Comparison of ENCODE assay signal across 20 cellular contexts in the genomic region with DNA sequence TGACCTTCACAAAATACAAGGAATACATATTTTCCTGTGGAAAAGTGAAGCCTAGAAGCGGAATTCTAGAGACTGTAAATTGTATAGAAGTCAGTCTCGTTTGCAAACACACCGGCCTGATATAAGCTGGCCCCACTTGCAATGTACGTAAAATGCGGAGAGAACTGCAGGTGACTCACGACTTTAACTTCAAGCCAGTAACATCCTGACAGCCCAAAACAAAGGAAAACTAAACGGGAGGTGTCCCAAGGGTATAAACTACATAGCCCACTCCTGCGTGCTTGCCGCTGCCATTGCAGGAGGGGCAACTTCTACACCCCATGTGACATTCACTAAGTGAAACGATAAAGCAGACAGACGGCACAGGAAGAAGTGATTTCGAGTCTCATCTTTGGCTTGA.
A peak's percentile ranks its signal among the peaks of the same experiment; 100 is the strongest.
DNase-seq lines count a peak whose midpoint lies in the region; ATAC-seq and TF ChIP-seq lines count a peak whose summit lies in the region.
"Had no signal": no experiment of that assay in that cellular context is flagged by ENCODE, and none has a peak within 500 bp of the region (broad histone marks: within the 10 kb centered on the region; RNA-seq: fewer than 3 reads in every experiment).

No MANE protein-coding gene starts in this region.

- no CpG with 5 or more reads among the region's 12 CpGs for WGBS in mesendoderm (ENCODE audit: extremely low coverage, insufficient coverage, low lambda C conversion rate)

- H4K8ac ChIP-seq in mesendoderm (ENCODE audit: low read depth, low read length), result no peak overlapping the region

- TF ChIP-seq CTCF in brain microvascular endothelial cell (IDR thresholded peaks at IDR 0.05; ENCODE audit: low read depth, low read length, missing control alignments) (no peak), upper lobe of right lung (IDR thresholded peaks at IDR 0.05) (no peak), colonic mucosa (IDR thresholded peaks at IDR 0.05) (no peak)

- H3K27me3 ChIP-seq in brain microvascular endothelial cell (replicated peaks) (no peaks in the 10 kb centered on the region), mesendoderm (ENCODE audit: insufficient read depth, low read length, poor library complexity) (no peaks in the 10 kb centered on the region), upper lobe of right lung (no peaks in the 10 kb centered on the region), colonic mucosa (no peaks in the 10 kb centered on the region)

- H3K4me3 ChIP-seq in brain microvascular endothelial cell (ENCODE audit: low read depth, low read length) (peak overlapping the region; percentile 42), mesendoderm (ENCODE audit: low read length) (no peak overlapping the region), upper lobe of right lung (no peak overlapping the region), colonic mucosa (no peak overlapping the region)
- H3K4me3 ChIP-seq: lung had no signal

- peaks cover 3% of the 10 kb centered on the region for H3K4me1 Mint-ChIP-seq in activated naive CD4-positive, alpha-beta T cell treated with anti-CD3 and anti-CD28 coated beads, Interleukin-2, amount 10 ng/mL, durations not matched to agents 7 days and 5 days

- no peak overlapping the region for H4K5ac ChIP-seq in mesendoderm (ENCODE audit: low read length)

- H3K27me3 Mint-ChIP-seq in activated naive CD4-positive, alpha-beta T cell treated with anti-CD3 and anti-CD28 coated beads, Interleukin-2, amount 10 ng/mL, durations not matched to agents 7 days and 5 days, result no peaks in the 10 kb centered on the region
- H3K27me3 Mint-ChIP-seq: CD8-positive, alpha-beta memory T cell; stimulated activated naive CD8-positive, alpha-beta T cell treated with anti-CD3 and anti-CD28 coated beads, Interleukin-15, amount 100 ng/mL, for 72 hours had no signal

- H3K9me3 Mint-ChIP-seq in activated naive CD4-positive, alpha-beta T cell treated with anti-CD3 and anti-CD28 coated beads, Interleukin-2, amount 50 U/mL, for 72 hours, result no peaks in the 10 kb centered on the region
- no peaks in the 10 kb centered on the region for H3K9me3 Mint-ChIP-seq in activated naive CD4-positive, alpha-beta T cell treated with anti-CD3 and anti-CD28 coated beads, Interleukin-2, amount 10 ng/mL, durations not matched to agents 7 days and 5 days
- H3K9me3 Mint-ChIP-seq: CD8-positive, alpha-beta memory T cell; immature natural killer cell; stimulated activated naive CD8-positive, alpha-beta T cell treated with anti-CD3 and anti-CD28 coated beads, Interleukin-15, amount 100 ng/mL, for 72 hours had no signal

- no peak for DNase-seq in activated naive CD4-positive, alpha-beta T cell treated with anti-CD3 and anti-CD28 coated beads, Interleukin-2, amount 50 U/mL, for 72 hours (ENCODE audit: low spot score in 2 of 2)
- DNase-seq in activated naive CD4-positive, alpha-beta T cell treated with anti-CD3 and anti-CD28 coated beads, Interleukin-2, amount 10 ng/mL, durations not matched to agents 7 days and 5 days, result no peak
- peak; percentile 54 for DNase-seq in brain microvascular endothelial cell
- peak; percentile 57 for DNase-seq in mesendoderm
- peak; percentile 2 for DNase-seq in upper lobe of right lung
- DNase-seq in NCI-H2107 (lab: John Stamatoyannopoulos, UW), result no peak
- DNase-seq in kidney glomerular epithelial cell (lab: John Stamatoyannopoulos, UW), result no peak
- DNase-seq in colonic mucosa, result no peak
- DNase-seq: activated CD4-positive, CD25-positive, alpha-beta regulatory T cell; activated CD8-positive, alpha-beta memory T cell treated with anti-CD3 and anti-CD28 coated beads for 24 hours; CD8-positive, alpha-beta memory T cell; cortex of kidney; DMS79 treated with DMSO at 0.1 percent for 48 hours; glutamatergic neuron; immature natural killer cell; NCI-H1436; NCI-H446 treated with DMSO at 0.1 percent for 48 hours; Right ventricle myocardium superior; stimulated activated naive CD8-positive, alpha-beta T cell treated with anti-CD3 and anti-CD28 coated beads, Interleukin-15, amount 100 ng/mL, for 72 hours had no signal

- H3K4me3 Mint-ChIP-seq in activated naive CD4-positive, alpha-beta T cell treated with anti-CD3 and anti-CD28 coated beads, Interleukin-2, amount 10 ng/mL, durations not matched to agents 7 days and 5 days, result no peak overlapping the region
- H3K4me3 Mint-ChIP-seq: immature natural killer cell; stimulated activated naive CD8-positive, alpha-beta T cell treated with anti-CD3 and anti-CD28 coated beads, Interleukin-15, amount 100 ng/mL, for 72 hours had no signal

- no peak overlapping the region for H3K56ac ChIP-seq in mesendoderm (ENCODE audit: low read length)

- CTCF ChIA-PET in activated naive CD4-positive, alpha-beta T cell treated with anti-CD3 and anti-CD28 coated beads, Interleukin-2, amount 10 ng/mL, durations not matched to agents 7 days and 5 days (lab: Charles Lee), result no interaction called here

- H3K9ac ChIP-seq in mesendoderm (ENCODE audit: low read length), result no peak overlapping the region
- H3K9ac ChIP-seq in colonic mucosa (ENCODE audit: low read depth in 2 of 2, low read length in 2 of 2), result no peak overlapping the region

- H3K79me2 ChIP-seq in mesendoderm (ENCODE audit: control insufficient read depth, insufficient read depth, low read length), result no peaks in the 10 kb centered on the region

- no peaks in the 10 kb centered on the region for H3K36me3 Mint-ChIP-seq in activated naive CD4-positive, alpha-beta T cell treated with anti-CD3 and anti-CD28 coated beads, Interleukin-2, amount 50 U/mL, for 72 hours
- peaks cover 79% of the 10 kb centered on the region for H3K36me3 Mint-ChIP-seq in activated naive CD4-positive, alpha-beta T cell treated with anti-CD3 and anti-CD28 coated beads, Interleukin-2, amount 10 ng/mL, durations not matched to agents 7 days and 5 days

- H3K4me2 ChIP-seq in mesendoderm (ENCODE audit: low read length), result no peak overlapping the region

- H3K23ac ChIP-seq in mesendoderm (ENCODE audit: low read length), result no peak overlapping the region

- H2BK5ac ChIP-seq in mesendoderm (ENCODE audit: low read length), result no peak overlapping the region

- H3K27ac ChIP-seq in brain microvascular endothelial cell (peak overlapping the region; percentile 65), mesendoderm (ENCODE audit: low read depth, low read length) (no peak overlapping the region), upper lobe of right lung (no peak overlapping the region), colonic mucosa (no peak overlapping the region)

- peaks cover 5% of the 10 kb centered on the region for H3K4me1 ChIP-seq in mesendoderm (ENCODE audit: control insufficient read depth, low read depth, low read length)
- no peaks in the 10 kb centered on the region for H3K4me1 ChIP-seq in upper lobe of right lung
- H3K4me1 ChIP-seq in colonic mucosa, result no peaks in the 10 kb centered on the region

- no peak overlapping the region for H2BK15ac ChIP-seq in mesendoderm (replicated peaks; ENCODE audit: low read depth)

- H3K36me3 ChIP-seq in brain microvascular endothelial cell (replicated peaks) (peaks cover 12% of the 10 kb centered on the region), mesendoderm (ENCODE audit: control insufficient read depth, insufficient read depth, low read length) (no peaks in the 10 kb centered on the region), upper lobe of right lung (peaks cover 80% of the 10 kb centered on the region), colonic mucosa (peaks cover 12% of the 10 kb centered on the region)

- no peak overlapping the region for H2AK5ac ChIP-seq in mesendoderm (ENCODE audit: low read length)

- H3K79me1 ChIP-seq in mesendoderm (ENCODE audit: low read length), result no peaks in the 10 kb centered on the region

- intact Hi-C loops in upper lobe of right lung (cut with DNase I) (no loop called here), colonic mucosa (cut with DNase I) (no loop called here)

- H3K9me3 ChIP-seq in upper lobe of right lung (no peaks in the 10 kb centered on the region), colonic mucosa (no peaks in the 10 kb centered on the region)

- H3K27ac Mint-ChIP-seq in activated naive CD4-positive, alpha-beta T cell treated with anti-CD3 and anti-CD28 coated beads, Interleukin-2, amount 50 U/mL, for 72 hours, result peak overlapping the region; percentile 10 to 77
- H3K27ac Mint-ChIP-seq in activated naive CD4-positive, alpha-beta T cell treated with anti-CD3 and anti-CD28 coated beads, Interleukin-2, amount 10 ng/mL, durations not matched to agents 7 days and 5 days, result no peak overlapping the region

- in situ Hi-C loops in brain microvascular endothelial cell (cut with HindIII; ENCODE audit: low pct_ligation_motif_present, low sequenced_read_pairs), result no loop called here

- no peak overlapping the region for H3K4ac ChIP-seq in mesendoderm (ENCODE audit: low read depth, low read length)

- H3K18ac ChIP-seq in mesendoderm (ENCODE audit: low read length), result no peak overlapping the region

- ATAC-seq in activated naive CD4-positive, alpha-beta T cell treated with anti-CD3 and anti-CD28 coated beads, Interleukin-2, amount 50 U/mL, for 72 hours, result no peak
- ATAC-seq in upper lobe of right lung, result no peak
- ATAC-seq: stimulated activated naive CD8-positive, alpha-beta T cell treated with anti-CD3 and anti-CD28 coated beads, Interleukin-15, amount 100 ng/mL, for 72 hours had no signal

- no peak overlapping the region for H2BK120ac ChIP-seq in mesendoderm (ENCODE audit: low read depth, low read length)

Comparison
In these comparisons a context has a peak if more than half of its experiments do, and no peak if none do; other contexts are left out.
1. DNase-seq: peak in brain microvascular endothelial cell (single experiment), mesendoderm (single experiment) and upper lobe of right lung (single experiment); none in activated naive CD4-positive, alpha-beta T cell treated with anti-CD3 and anti-CD28 coated beads, Interleukin-2, amount 50 U/mL, for 72 hours (0 of 2), activated naive CD4-positive, alpha-beta T cell treated with anti-CD3 and anti-CD28 coated beads, Interleukin-2, amount 10 ng/mL, durations not matched to agents 7 days and 5 days (single experiment), NCI-H2107 (single experiment), kidney glomerular epithelial cell (single experiment) and colonic mucosa (single experiment).